2 cellular contexts compared by ENCODE assay signal in genomic region chr22:28538922-28539321, GRCh38.
TF ChIP-seq lines count a peak whose summit lies in the region.

No MANE protein-coding gene starts in this region.

TF ChIP-seq in SK-N-SH, 30 proteins besides CTCF, POLR2A, EP300 and RAD21 (continued from another document):
- no peak for TF ChIP-seq USF1 (IDR thresholded peaks at IDR 0.05; ENCODE audit: borderline replicate concordance, low read depth)
- no peak for TF ChIP-seq NFIC (IDR thresholded peaks at IDR 0.05; ENCODE audit: borderline replicate concordance)
- no peak for TF ChIP-seq POLR2AphosphoS5 (IDR thresholded peaks at IDR 0.05; ENCODE audit: low read depth, low read length)
- TF ChIP-seq RCOR1 (IDR thresholded peaks at IDR 0.05; ENCODE audit: low read length): peak; percentile 74
TF ChIP-seq in SK-N-SH: peak in this region for 5.

TF ChIP-seq in SK-N-SH treated with all-trans-retinoic acid at 6 μM for 48 hours, 23 proteins besides CTCF, POLR2A, EP300 and RAD21 (continued from another document):
- TF ChIP-seq ZNF8 (CRISPR knock-in tag; IDR thresholded peaks at IDR 0.05) (no peak), ZNF70 (CRISPR knock-in tag; IDR thresholded peaks at IDR 0.05) (no peak), ARNTL (CRISPR knock-in tag; IDR thresholded peaks at IDR 0.05; ENCODE audit: borderline replicate concordance, low read depth) (no peak), RARB (CRISPR knock-in tag; IDR thresholded peaks at IDR 0.05) (no peak), ZNF565 (CRISPR knock-in tag; conservative IDR thresholded peaks at IDR 0.05; ENCODE audit: low read depth) (no peak), ZC3H10 (CRISPR knock-in tag; IDR thresholded peaks at IDR 0.05) (no peak), TCF4 (CRISPR knock-in tag; IDR thresholded peaks at IDR 0.05; ENCODE audit: borderline replicate concordance) (no peak)
TF ChIP-seq in SK-N-SH treated with all-trans-retinoic acid at 6 μM for 48 hours: peak in this region for 0.
